Comparison of ENCODE assay signal across 12 cellular contexts in the genomic region with DNA sequence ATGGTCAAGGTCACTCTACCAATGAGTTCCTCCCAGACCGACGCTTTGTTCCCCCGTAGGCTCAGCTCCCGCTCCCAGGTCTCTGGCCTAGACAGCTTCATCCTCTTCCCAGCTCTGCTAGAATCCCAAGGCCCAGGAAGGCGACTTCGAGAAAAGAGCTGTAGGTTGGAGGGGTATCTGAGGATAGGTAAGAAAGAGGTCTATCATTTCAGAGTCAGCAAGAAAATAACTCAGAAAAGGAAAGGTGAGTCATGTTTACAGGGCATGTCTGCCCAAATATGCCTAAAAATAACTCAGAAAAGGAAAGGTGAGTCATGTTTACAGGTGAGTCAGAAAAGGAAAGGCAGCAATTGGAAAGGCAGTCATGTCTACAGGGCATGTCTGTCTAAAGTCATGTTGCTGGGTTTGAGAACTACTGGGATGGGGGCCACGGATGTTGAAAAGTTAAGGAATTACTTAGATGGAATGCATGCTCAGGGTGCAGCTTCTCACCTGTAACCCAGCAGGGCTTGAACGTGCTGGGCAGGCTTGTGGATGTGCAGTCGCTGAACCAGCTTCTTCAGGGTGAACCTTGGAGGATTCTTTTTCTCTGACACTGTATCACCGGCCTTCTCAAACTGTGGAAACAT. TPM values are rescaled to one million over a fixed set of nuclear protein-coding genes. Genes with fewer than 3 reads are reported as not detected.
DNase-seq lines count a peak whose midpoint lies in the region; ATAC-seq and TF ChIP-seq lines count a peak whose summit lies in the region.
"Had no signal": no experiment of that assay in that cellular context is flagged by ENCODE, and none has a peak within 500 bp of the region (broad histone marks: within the 10 kb centered on the region; RNA-seq: fewer than 3 reads in every experiment).

No MANE protein-coding gene starts in this region.

- H3K27ac ChIP-seq in foreskin keratinocyte, result peak overlapping the region; percentile 21
- H3K27ac ChIP-seq: BLaER1, left ventricle myocardium inferior, uterus had no signal

- H3K27me3 Mint-ChIP-seq in activated CD4-positive, alpha-beta memory T cell treated with anti-CD3 and anti-CD28 coated beads for 36 hours, result no peaks in the 10 kb centered on the region
- no peaks in the 10 kb centered on the region for H3K27me3 Mint-ChIP-seq in type B pancreatic cell

- peak; percentile 99 for ATAC-seq in foreskin keratinocyte
- ATAC-seq in GM18867 (IDR thresholded peaks at IDR 0.05; ENCODE audit: unreplicated experiment), result no peak

- H3K36me3 Mint-ChIP-seq in activated CD4-positive, alpha-beta memory T cell treated with anti-CD3 and anti-CD28 coated beads for 36 hours, result peaks cover 50% of the 10 kb centered on the region
- H3K36me3 Mint-ChIP-seq in type B pancreatic cell, result peaks cover 28% of the 10 kb centered on the region

- H3K9me3 Mint-ChIP-seq in activated CD4-positive, alpha-beta memory T cell treated with anti-CD3 and anti-CD28 coated beads for 36 hours, result no peaks in the 10 kb centered on the region
- H3K9me3 Mint-ChIP-seq in type B pancreatic cell, result no peaks in the 10 kb centered on the region

- no peaks in the 10 kb centered on the region for H3K27me3 ChIP-seq in foreskin keratinocyte
- H3K27me3 ChIP-seq: BLaER1, uterus had no signal

- H3K27ac Mint-ChIP-seq in activated CD4-positive, alpha-beta memory T cell treated with anti-CD3 and anti-CD28 coated beads for 36 hours, result peak overlapping the region; percentile 95
- H3K27ac Mint-ChIP-seq in type B pancreatic cell, result peak overlapping the region; percentile 85

- POLR2A ChIA-PET in activated CD4-positive, alpha-beta memory T cell treated with anti-CD3 and anti-CD28 coated beads for 36 hours (lab: Charles Lee), result interaction anchor here (1.0 to 3.1 kb wide), 6 partner anchors 12 to 68 kb away, joined by 3 to 26 read pairs (median 5); partner anchors contain the start of genes PARP2, PIP4P1, PNP and TEP1

- peak overlapping the region; percentile 52 for H3K4me3 Mint-ChIP-seq in activated CD4-positive, alpha-beta memory T cell treated with anti-CD3 and anti-CD28 coated beads for 36 hours
- H3K4me3 Mint-ChIP-seq in type B pancreatic cell, result peak overlapping the region; percentile 1

- intact Hi-C loops in activated CD4-positive, alpha-beta memory T cell treated with anti-CD3 and anti-CD28 coated beads for 36 hours (cut with micrococcal nuclease), result loop anchor here (1.0 to 2.0 kb wide), 8 partner anchors 12 to 208 kb away; partner anchors contain the start of genes APEX1, CCNB1IP1, PARP2 and PIP4P1

- CTCF ChIA-PET in activated CD4-positive, alpha-beta memory T cell treated with anti-CD3 and anti-CD28 coated beads for 36 hours (lab: Charles Lee), result interaction anchor here (0.8 to 1.8 kb wide), 6 partner anchors 13 to 290 kb away, joined by 3 to 10 read pairs (median 6); partner anchors contain the start of gene TEP1

- peaks cover 14% of the 10 kb centered on the region for H3K4me1 ChIP-seq in foreskin keratinocyte
- H3K4me1 ChIP-seq: BLaER1, left ventricle myocardium inferior, uterus had no signal

- TF ChIP-seq CTCF in foreskin keratinocyte (conservative IDR thresholded peaks at IDR 0.05), result no peak
- TF ChIP-seq CTCF in type B pancreatic cell (conservative IDR thresholded peaks at IDR 0.05), result no peak

- H3K4me1 Mint-ChIP-seq in activated CD4-positive, alpha-beta memory T cell treated with anti-CD3 and anti-CD28 coated beads for 36 hours (ENCODE audit: low read depth), result peaks cover 30% of the 10 kb centered on the region
- H3K4me1 Mint-ChIP-seq in type B pancreatic cell (ENCODE audit: unreplicated experiment), result no peaks in the 10 kb centered on the region

- DNase-seq in activated effector memory CD4-positive, alpha-beta T cell treated with anti-CD3 and anti-CD28 coated beads, Interleukin-2, amount 50 U/mL, for 16 hours, result peak; percentile 63
- no peak for DNase-seq in activated effector memory CD4-positive, alpha-beta T cell treated with Interleukin-2 at 50 U/mL for 16 hours
- peak; percentile 43 for DNase-seq in activated CD4-positive, alpha-beta memory T cell treated with anti-CD3 and anti-CD28 coated beads for 36 hours
- DNase-seq in foreskin keratinocyte (peak; percentile 91 to 94), type B pancreatic cell (ENCODE audit: extremely low spot score, unreplicated experiment) (no peak), superior temporal gyrus (ENCODE audit: extremely low spot score) (no peak), occipital lobe (lab: John Stamatoyannopoulos, UW) (no peak)
- DNase-seq: left ventricle myocardium inferior, uterus had no signal

RNA-seq across cellular contexts. Expression of gene TEP1, which starts 12.2 kb away (rescaled TPM):
- total RNA-seq in activated CD4-positive, alpha-beta memory T cell treated with anti-CD3 and anti-CD28 coated beads for 36 hours, result 10 to 100 TPM; 47.1 to 49.3 TPM
- total RNA-seq in foreskin keratinocyte, result 18.6 and 18.8 TPM in 2 replicates
- 7.5 and 7.7 TPM in 2 replicates for polyA plus RNA-seq in foreskin keratinocyte
- 23.1 and 25.1 TPM in 2 replicates for total RNA-seq in type B pancreatic cell (ENCODE audit: low replicate concordance)
- total RNA-seq in occipital lobe, result 8.4 TPM

RNA-seq across cellular contexts. Expression of gene KLHL33, which starts 34.9 kb away (rescaled TPM):
- under 1 TPM in 1 of 2 experiments, not detected in 1; 0.12 TPM for total RNA-seq in activated CD4-positive, alpha-beta memory T cell treated with anti-CD3 and anti-CD28 coated beads for 36 hours
- total RNA-seq in foreskin keratinocyte (not detected in 2 replicates), type B pancreatic cell (ENCODE audit: low replicate concordance) (not detected in 2 replicates), occipital lobe (0.31 TPM)
- polyA plus RNA-seq in foreskin keratinocyte, result not detected in 2 replicates
- total RNA-seq: RPMI7951 had no signal

RNA-seq across cellular contexts. Expression of gene OSGEP, which starts 53.5 kb away (rescaled TPM):
- 10 to 100 TPM; 39.2 to 41.0 TPM for total RNA-seq in activated CD4-positive, alpha-beta memory T cell treated with anti-CD3 and anti-CD28 coated beads for 36 hours
- 22.6 and 23.3 TPM in 2 replicates for total RNA-seq in foreskin keratinocyte
- polyA plus RNA-seq in foreskin keratinocyte, result 24.9 and 31.9 TPM in 2 replicates
- 37.4 and 57.1 TPM in 2 replicates for total RNA-seq in type B pancreatic cell (ENCODE audit: low replicate concordance)
- 36.8 TPM for total RNA-seq in occipital lobe

RNA-seq across cellular contexts. Expression of gene APEX1, which starts 53.9 kb away (rescaled TPM):
- total RNA-seq in activated CD4-positive, alpha-beta memory T cell treated with anti-CD3 and anti-CD28 coated beads for 36 hours, result 100 to 1,000 TPM; 186 to 193 TPM
- total RNA-seq in foreskin keratinocyte, result 112 and 128 TPM in 2 replicates
- polyA plus RNA-seq in foreskin keratinocyte, result 207 and 226 TPM in 2 replicates
- total RNA-seq in type B pancreatic cell (ENCODE audit: low replicate concordance), result 228 and 319 TPM in 2 replicates
- 56.9 TPM for total RNA-seq in occipital lobe

RNA-seq across cellular contexts. Expression of gene PARP2, which starts 57.6 kb away (rescaled TPM):
- total RNA-seq in activated CD4-positive, alpha-beta memory T cell treated with anti-CD3 and anti-CD28 coated beads for 36 hours, result 10 to 100 TPM; 46.3 to 47.3 TPM
- 33.1 and 40.0 TPM in 2 replicates for total RNA-seq in foreskin keratinocyte
- polyA plus RNA-seq in foreskin keratinocyte, result 26.6 and 33.2 TPM in 2 replicates
- total RNA-seq in type B pancreatic cell (ENCODE audit: low replicate concordance), result 25.5 and 36.3 TPM in 2 replicates
- 17.2 TPM for total RNA-seq in occipital lobe

Comparison
In these comparisons a context has a peak if more than half of its experiments do, and no peak if none do; other contexts are left out.
1. DNase-seq: peak in activated effector memory CD4-positive, alpha-beta T cell treated with anti-CD3 and anti-CD28 coated beads, Interleukin-2, amount 50 U/mL, for 16 hours (single experiment), activated CD4-positive, alpha-beta memory T cell treated with anti-CD3 and anti-CD28 coated beads for 36 hours (single experiment) and foreskin keratinocyte (2 of 2); none in activated effector memory CD4-positive, alpha-beta T cell treated with Interleukin-2 at 50 U/mL for 16 hours (single experiment), type B pancreatic cell (single experiment), superior temporal gyrus (single experiment) and occipital lobe (single experiment).